Comparison of ENCODE assay signal across 29 cellular contexts in genomic region chr9:14578030-14578429, GRCh38.
"Had no signal": no experiment of that assay in that cellular context is flagged by ENCODE, and none has a peak within 500 bp of the region (broad histone marks: within the 10 kb centered on the region; RNA-seq: fewer than 3 reads in every experiment).

No MANE protein-coding gene starts in this region.

- ATAC-seq: naive thymus-derived CD8-positive, alpha-beta T cell; natural killer cell treated with Interleukin-12 subunit alpha and Interleukin-12 subunit beta and Interleukin-15 and Interleukin-18, amount 100 ng/mL, for 72 hours; pancreas; psoas muscle; right cardiac atrium; sciatic nerve; stimulated activated naive B cell treated with anti-CD40 and anti-IgM and Interleukin-4, amounts not matched to agents 10 μg/mL and 1 μg/mL and 100 μg/mL, for 72 hours had no signal

- H3K9me3 ChIP-seq: pancreas, psoas muscle, thyroid gland, vagina had no signal

- DNase-seq: naive thymus-derived CD8-positive, alpha-beta T cell; nephron progenitor cell; nucleus accumbens; pancreas; psoas muscle; right cardiac atrium; spleen; stimulated activated CD4-positive, alpha-beta T cell treated with anti-CD3 and anti-CD28 coated beads, Interleukin-12 subunit alpha, Interleukin-12 subunit beta, amount 100 ng/mL, for 4 hours; stimulated activated CD4-positive, alpha-beta T cell treated with anti-CD3 and anti-CD28 coated beads, Interleukin-1b, Interleukin-23, amount 100 ng/mL, for 48 hours; stimulated activated CD4-positive, alpha-beta T cell treated with anti-CD3 and anti-CD28 coated beads, Interleukin-4, amount 100 ng/mL, for 1 hour; stimulated activated CD4-positive, alpha-beta T cell treated with anti-CD3 and anti-CD28 coated beads, Interleukin-4, amount 100 ng/mL, for 4 hours; stimulated activated CD8-positive, alpha-beta memory T cell treated with anti-CD3 and anti-CD28 coated beads, Interleukin-4, amount 100 ng/mL, for 48 hours; stimulated activated naive B cell treated with anti-CD40 and anti-IgM and Interleukin-4, amounts not matched to agents 10 μg/mL and 1 μg/mL and 100 μg/mL, for 72 hours; stimulated activated naive CD4-positive, alpha-beta T cell treated with Interleukin-2 at 50 U/mL for 16 hours; stomach; thyroid gland; trophoblast cell; upper lobe of left lung had no signal

- FAIRE-seq: pancreas, urothelium cell line had no signal

- H3K36me3 ChIP-seq: neutrophil, pancreas, spleen, stomach, thoracic aorta, thyroid gland, tibial nerve, upper lobe of left lung, vagina had no signal

- H3K4me1 Mint-ChIP-seq: nephron progenitor cell; neural crest cell; stimulated activated naive B cell treated with anti-CD40 and anti-IgM and Interleukin-4, amounts not matched to agents 10 μg/mL and 1 μg/mL and 100 μg/mL, for 72 hours had no signal

- H3K4me1 ChIP-seq: pancreas, psoas muscle, spleen, stomach, thyroid gland, tibial nerve, upper lobe of left lung, vagina had no signal

- H3K4me2 ChIP-seq: smooth muscle cell had no signal

- H3K27me3 ChIP-seq: neutrophil, pancreas, spleen, stomach, thyroid gland, tibial nerve, upper lobe of left lung, vagina had no signal

- H3K27ac ChIP-seq: neutrophil, pancreas, psoas muscle, skin epidermis, spleen, stomach, thoracic aorta, thyroid gland, tibial nerve, upper lobe of left lung, vagina had no signal

- H3K27ac Mint-ChIP-seq: natural killer cell treated with Interleukin-12 subunit alpha and Interleukin-12 subunit beta and Interleukin-15 and Interleukin-18, amount 100 ng/mL, for 72 hours; nephron progenitor cell; stimulated activated naive B cell treated with anti-CD40 and anti-IgM and Interleukin-4, amounts not matched to agents 10 μg/mL and 1 μg/mL and 100 μg/mL, for 72 hours; stimulated activated naive CD8-positive, alpha-beta T cell treated with anti-CD3 and anti-CD28 coated beads, Interleukin-15, Interleukin-2, amounts not matched to agents 100 ng/mL and 50 ng/mL, for 24 hours had no signal

- H3K4me3 ChIP-seq: pancreas, psoas muscle, skin epidermis, smooth muscle cell, spleen, stomach, thoracic aorta, thyroid gland, tibial nerve, upper lobe of left lung, vagina had no signal

- H3K4me3 Mint-ChIP-seq: naive thymus-derived CD8-positive, alpha-beta T cell; natural killer cell treated with Interleukin-12 subunit alpha and Interleukin-12 subunit beta and Interleukin-15 and Interleukin-18, amount 100 ng/mL, for 72 hours; nephron progenitor cell; neural crest cell; stimulated activated naive B cell treated with anti-CD40 and anti-IgM and Interleukin-4, amounts not matched to agents 10 μg/mL and 1 μg/mL and 100 μg/mL, for 72 hours; stimulated activated naive CD8-positive, alpha-beta T cell treated with anti-CD3 and anti-CD28 coated beads, Interleukin-15, Interleukin-2, amounts not matched to agents 100 ng/mL and 50 ng/mL, for 24 hours had no signal
